ENCODE assay signal across 8 cellular contexts in the genomic region with DNA sequence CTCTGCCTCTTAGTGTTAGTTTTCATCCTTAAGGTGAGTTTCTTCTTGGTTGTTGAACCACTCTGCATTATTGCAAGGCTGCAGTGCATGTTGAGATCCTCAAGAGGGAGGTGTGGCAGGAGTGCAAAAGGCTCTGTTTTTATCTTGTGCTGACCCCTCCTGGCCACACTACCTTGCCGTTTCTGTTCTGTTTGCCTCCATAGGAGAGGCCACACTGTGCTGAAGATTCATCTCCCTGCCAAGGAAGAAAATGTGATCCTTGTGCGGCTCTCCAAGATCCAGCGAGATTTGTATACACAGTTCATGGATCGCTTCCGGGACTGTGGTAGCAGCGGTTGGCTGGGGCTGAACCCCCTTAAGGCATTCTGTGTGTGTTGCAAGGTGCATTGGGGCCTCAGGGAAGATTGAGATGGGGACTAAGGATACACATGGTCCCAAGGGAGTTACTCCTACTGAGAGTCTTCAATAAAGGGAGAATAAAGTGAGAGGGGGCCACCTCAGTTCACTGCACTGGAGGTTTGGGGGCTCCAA. TPM values are rescaled to one million over a fixed set of nuclear protein-coding genes. Genes with fewer than 3 reads are reported as not detected.
DNase-seq lines count a peak whose midpoint lies in the region; ATAC-seq and TF ChIP-seq lines count a peak whose summit lies in the region.

No MANE protein-coding gene starts in this region.

- H3K4me1 ChIP-seq in RWPE2 (ENCODE audit: insufficient read depth, poor library complexity, severe bottlenecking): no peaks in the 10 kb centered on the region

- ATAC-seq in GM18867 (IDR thresholded peaks at IDR 0.05; ENCODE audit: unreplicated experiment) (peak; percentile 69), RWPE2 (ENCODE audit: low read depth) (peak; percentile 84; the same call in 2 of the 3 replicates), HG03378 (IDR thresholded peaks at IDR 0.05; ENCODE audit: unreplicated experiment) (no peak), GM18873 (IDR thresholded peaks at IDR 0.05; ENCODE audit: low FRiP score, unreplicated experiment) (no peak)

- no peaks in the 10 kb centered on the region for H3K9me3 ChIP-seq in RWPE2 (ENCODE audit: severe bottlenecking)

- peak; percentile 94 for TF ChIP-seq CTCF in C4-2B (conservative IDR thresholded peaks at IDR 0.05)
- TF ChIP-seq CTCF in RWPE2 (IDR thresholded peaks at IDR 0.05; ENCODE audit: poor library complexity, severe bottlenecking): peak; percentile 70

- H3K27ac ChIP-seq in C4-2B (peak overlapping the region; percentile 50), RWPE2 (ENCODE audit: poor library complexity, severe bottlenecking) (no peak overlapping the region)

- peaks cover 73% of the 10 kb centered on the region for H3K36me3 ChIP-seq in RWPE2 (ENCODE audit: low read depth)

- no peak overlapping the region for H3K4me3 ChIP-seq in RWPE2 (ENCODE audit: severe bottlenecking)

- peak; percentile 77 for DNase-seq in HuH-7 (ENCODE audit: low spot score)
- DNase-seq in RWPE2 (ENCODE audit: low spot score): no peak
- DNase-seq in dermis blood vessel endothelial cell: peak; percentile 88
- peak; percentile 49 for DNase-seq in myocyte (ENCODE audit: low read depth)

- no peaks in the 10 kb centered on the region for H3K27me3 ChIP-seq in RWPE2 (ENCODE audit: insufficient read depth, poor library complexity, severe bottlenecking)

RNA-seq across cellular contexts. Expression of gene TEX264, which starts 33.0 kb away (rescaled TPM):
- 54.8 and 64.7 TPM in 2 replicates for total RNA-seq in dermis blood vessel endothelial cell
- 62.4 and 69.8 TPM in 2 replicates for total RNA-seq in myocyte
- 68.7 TPM for polyA plus RNA-seq in myocyte (2012)

Comparison
In these comparisons a context has a peak if more than half of its experiments do, and no peak if none do; other contexts are left out.
1. ATAC-seq: peak in GM18867 (single experiment) and RWPE2 (single experiment); none in HG03378 (single experiment) and GM18873 (single experiment).